ENCODE assay signal across 36 cellular contexts in the genomic region with DNA sequence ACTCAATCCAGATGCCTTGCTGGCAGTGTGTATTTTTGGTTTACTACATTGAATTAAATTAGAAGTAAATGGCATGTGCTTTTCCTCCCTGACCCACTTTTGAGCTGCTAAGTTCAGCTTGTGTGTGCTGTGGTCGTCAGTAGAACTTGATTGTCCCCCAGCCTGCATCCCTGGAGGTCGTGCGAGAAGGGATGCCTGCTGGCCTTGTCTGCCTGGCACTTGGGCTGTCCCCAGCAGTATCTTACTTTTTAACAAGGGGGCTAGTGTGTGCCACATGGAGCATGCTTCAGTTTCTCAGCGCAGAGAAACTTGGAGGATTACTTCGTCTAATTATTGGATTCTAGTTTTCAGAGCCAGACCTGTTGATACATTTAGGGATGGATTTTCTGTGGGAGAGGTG.
"Had no signal": no experiment of that assay in that cellular context is flagged by ENCODE, and none has a peak within 500 bp of the region (broad histone marks: within the 10 kb centered on the region; RNA-seq: fewer than 3 reads in every experiment).

No MANE protein-coding gene starts in this region.

- H3K4me3 Mint-ChIP-seq: activated B cell treated with CpG ODN at 0.5 μM for 24 hours; activated CD4-positive, alpha-beta memory T cell treated with anti-CD3 and anti-CD28 coated beads for 36 hours; activated CD4-positive, alpha-beta T cell treated with anti-CD3 and anti-CD28 coated beads for 36 hours; activated CD8-positive, alpha-beta T cell treated with anti-CD3 and anti-CD28 coated beads for 36 hours; activated naive CD4-positive, alpha-beta T cell treated with anti-CD3 and anti-CD28 coated beads for 36 hours; activated naive CD8-positive, alpha-beta T cell treated with anti-CD3 and anti-CD28 coated beads for 36 hours; activated T-cell treated with anti-CD3 and anti-CD28 coated beads, Interleukin-2, amount 50 U/mL, for 4 hours; activated T-cell treated with anti-CD3 and anti-CD28 coated beads, Interleukin-2, amount 50 U/mL, for 72 hours; activated T-helper 1 cell treated with anti-CD3 and anti-CD28 coated beads, Interleukin-12 subunit alpha, Interleukin-12 subunit beta, Interleukin-2, Interleukin-4 antibody, amounts not matched to agents 30 ng/mL and 10 ng/mL and 1 ng/mL, durations not matched to agents 14 hours and 24 hours and 36 hours; activated T-helper 17 cell treated with anti-CD3 and anti-CD28 coated beads, Interleukin-2, amount 50 U/mL, for 72 hours; T-helper 1 cell treated with Interleukin-12 subunit alpha and Interleukin-12 subunit beta and Interleukin-4 antibody, amounts not matched to agents 30 μg/mL and 1 μg/mL, for 36 hours; T-helper 2 cell treated with Interferon-gamma antibody and Interleukin-4, amounts not matched to agents 5 μg/mL and 100 μg/mL, for 36 hours had no signal

- H3K27ac ChIP-seq: adrenal gland, body of pancreas, brain microvascular endothelial cell, breast epithelium, VCaP had no signal

- H3K27me3 ChIP-seq: adrenal gland, body of pancreas, brain microvascular endothelial cell, breast epithelium had no signal

- H3K9me3 ChIP-seq: adrenal gland, body of pancreas, breast epithelium had no signal

- H3K4me3 ChIP-seq: adrenal gland, body of pancreas, breast epithelium had no signal

- H3K27ac Mint-ChIP-seq: activated B cell treated with CpG ODN at 0.5 μM for 24 hours; activated CD4-positive, alpha-beta memory T cell treated with anti-CD3 and anti-CD28 coated beads for 36 hours; activated CD4-positive, alpha-beta T cell treated with anti-CD3 and anti-CD28 coated beads for 36 hours; activated CD8-positive, alpha-beta T cell treated with anti-CD3 and anti-CD28 coated beads for 36 hours; activated naive CD4-positive, alpha-beta T cell treated with anti-CD3 and anti-CD28 coated beads for 36 hours; activated naive CD4-positive, alpha-beta T cell treated with anti-CD3 and anti-CD28 coated beads, Interleukin-2, amount 50 U/mL, for 72 hours; activated naive CD8-positive, alpha-beta T cell treated with anti-CD3 and anti-CD28 coated beads for 36 hours; activated T-cell treated with anti-CD3 and anti-CD28 coated beads, Interleukin-2, amount 50 U/mL, for 72 hours; activated T-helper 1 cell treated with anti-CD3 and anti-CD28 coated beads, Interleukin-12 subunit alpha, Interleukin-12 subunit beta, Interleukin-2, Interleukin-4 antibody, amounts not matched to agents 30 ng/mL and 10 ng/mL and 1 ng/mL, durations not matched to agents 14 hours and 24 hours and 36 hours; activated T-helper 17 cell treated with anti-CD3 and anti-CD28 coated beads, Interleukin-2, amount 50 U/mL, for 72 hours; T-helper 1 cell treated with Interleukin-12 subunit alpha and Interleukin-12 subunit beta and Interleukin-4 antibody, amounts not matched to agents 30 μg/mL and 1 μg/mL, for 36 hours; T-helper 2 cell treated with Interferon-gamma antibody and Interleukin-4, amounts not matched to agents 5 μg/mL and 100 μg/mL, for 36 hours had no signal

- H3K36me3 ChIP-seq: adrenal gland, brain microvascular endothelial cell, breast epithelium had no signal

- H3K4me1 ChIP-seq: adrenal gland, body of pancreas, breast epithelium had no signal

- H3K4me1 Mint-ChIP-seq: activated B cell treated with CpG ODN at 0.5 μM for 24 hours had no signal

- H3K9me3 Mint-ChIP-seq: activated CD4-positive, alpha-beta memory T cell treated with anti-CD3 and anti-CD28 coated beads for 36 hours; activated CD8-positive, alpha-beta T cell treated with anti-CD3 and anti-CD28 coated beads for 36 hours; activated naive CD4-positive, alpha-beta T cell treated with anti-CD3 and anti-CD28 coated beads for 36 hours; activated naive CD4-positive, alpha-beta T cell treated with anti-CD3 and anti-CD28 coated beads, Interleukin-2, amount 50 U/mL, for 72 hours; activated naive CD8-positive, alpha-beta T cell treated with anti-CD3 and anti-CD28 coated beads for 36 hours; activated T-cell treated with anti-CD3 and anti-CD28 coated beads, Interleukin-2, amount 50 U/mL, for 4 hours; activated T-cell treated with anti-CD3 and anti-CD28 coated beads, Interleukin-2, amount 50 U/mL, for 72 hours; activated T-helper 1 cell treated with anti-CD3 and anti-CD28 coated beads, Interleukin-12 subunit alpha, Interleukin-12 subunit beta, Interleukin-2, Interleukin-4 antibody, amounts not matched to agents 30 ng/mL and 10 ng/mL and 1 ng/mL, durations not matched to agents 14 hours and 24 hours and 36 hours; T-helper 1 cell treated with Interleukin-12 subunit alpha and Interleukin-12 subunit beta and Interleukin-4 antibody, amounts not matched to agents 30 μg/mL and 1 μg/mL, for 36 hours; T-helper 2 cell treated with Interferon-gamma antibody and Interleukin-4, amounts not matched to agents 5 μg/mL and 100 μg/mL, for 36 hours had no signal

- H3K36me3 Mint-ChIP-seq: activated CD4-positive, alpha-beta memory T cell treated with anti-CD3 and anti-CD28 coated beads for 36 hours; activated naive CD4-positive, alpha-beta T cell treated with anti-CD3 and anti-CD28 coated beads, Interleukin-2, amount 50 U/mL, for 72 hours; activated naive CD8-positive, alpha-beta T cell treated with anti-CD3 and anti-CD28 coated beads for 36 hours had no signal

- H3K27me3 Mint-ChIP-seq: activated B cell treated with CpG ODN at 0.5 μM for 24 hours; activated CD4-positive, alpha-beta memory T cell treated with anti-CD3 and anti-CD28 coated beads for 36 hours; activated CD4-positive, alpha-beta T cell treated with anti-CD3 and anti-CD28 coated beads for 36 hours; activated CD8-positive, alpha-beta T cell treated with anti-CD3 and anti-CD28 coated beads for 36 hours; activated naive CD8-positive, alpha-beta T cell treated with anti-CD3 and anti-CD28 coated beads for 36 hours; activated T-helper 17 cell treated with anti-CD3 and anti-CD28 coated beads, Interleukin-2, amount 50 U/mL, for 72 hours had no signal

- DNase-seq: activated B cell treated with CpG ODN at 0.5 μM for 24 hours; activated CD4-positive, alpha-beta memory T cell treated with anti-CD3 and anti-CD28 coated beads for 36 hours; activated CD4-positive, alpha-beta T cell treated with anti-CD3 and anti-CD28 coated beads for 36 hours; activated CD4-positive, alpha-beta T cell treated with anti-CD3 and anti-CD28 coated beads for 48 hours; activated CD4-positive, alpha-beta T cell treated with anti-CD3 and anti-CD28 coated beads, Interleukin-2, amount 50 U/mL, for 1 hour; activated CD4-positive, alpha-beta T cell treated with anti-CD3 and anti-CD28 coated beads, Interleukin-2, amount 50 U/mL, for 4 hours; activated CD4-positive, CD25-positive, alpha-beta regulatory T cell treated with anti-CD3 and anti-CD28 coated beads, Interleukin-2, amount 50 U/mL, for 72 hours; activated CD8-positive, alpha-beta memory T cell treated with anti-CD3 and anti-CD28 coated beads, Interleukin-2, amount 50 U/mL, for 4 hours; activated CD8-positive, alpha-beta T cell treated with anti-CD3 and anti-CD28 coated beads for 36 hours; activated effector memory CD4-positive, alpha-beta T cell treated with anti-CD3 and anti-CD28 coated beads, Interleukin-2, amount 50 U/mL, for 16 hours; activated gamma-delta T cell treated with Interleukin-2 at 50 U/mL for 16 hours; activated naive CD4-positive, alpha-beta T cell; activated naive CD4-positive, alpha-beta T cell treated with anti-CD3 and anti-CD28 coated beads for 36 hours; activated naive CD4-positive, alpha-beta T cell treated with anti-CD3 and anti-CD28 coated beads, Interleukin-2, amount 50 U/mL, for 16 hours; activated naive CD8-positive, alpha-beta T cell treated with anti-CD3 and anti-CD28 coated beads for 36 hours; activated T-cell treated with anti-CD3 and anti-CD28 coated beads for 4 hours; activated T-cell treated with anti-CD3 and anti-CD28 coated beads, Interleukin-2, amount 50 U/mL, for 1 hour; activated T-cell treated with anti-CD3 and anti-CD28 coated beads, Interleukin-2, amount 50 U/mL, for 4 hours; activated T-cell treated with anti-CD3 and anti-CD28 coated beads, Interleukin-2, amount 50 U/mL, for 72 hours; adrenal gland; amniotic stem cell; aorta; body of pancreas; brain microvascular endothelial cell; central memory CD4-positive, alpha-beta T cell; SW 1271; T-helper 1 cell; T-helper 2 cell; T-helper 9 cell had no signal
